Comparison of ENCODE assay signal across 29 cellular contexts in genomic region chr21:45380566-45380965, GRCh38. TPM values are rescaled to one million over a fixed set of nuclear protein-coding genes. Genes with fewer than 3 reads are reported as not detected.
DNase-seq lines count a peak whose midpoint lies in the region; ATAC-seq, FAIRE-seq and TF ChIP-seq lines count a peak whose summit lies in the region.
"Had no signal": no experiment of that assay in that cellular context is flagged by ENCODE, and none has a peak within 500 bp of the region (broad histone marks: within the 10 kb centered on the region; RNA-seq: fewer than 3 reads in every experiment).

No MANE protein-coding gene starts in this region.

- no peak overlapping the region for H3K27ac ChIP-seq in right lobe of liver
- H3K27ac ChIP-seq in HepG2 (ENCODE audit: extremely low read length, insufficient read depth, low read length), result no peak overlapping the region
- no peak overlapping the region for H3K27ac ChIP-seq in ovary
- H3K27ac ChIP-seq: hepatocyte, KMS-11, stomach, thyroid gland had no signal

- H4K20me1 ChIP-seq in HepG2 (ENCODE audit: insufficient read depth, low read length), result no peaks in the 10 kb centered on the region

- TF ChIP-seq CTCF in right lobe of liver (IDR thresholded peaks at IDR 0.05) (no peak), HepG2 (CRISPR knock-in tag; IDR thresholded peaks at IDR 0.05) (no peak), ovary (IDR thresholded peaks at IDR 0.05) (no peak)

- no peaks in the 10 kb centered on the region for H3K79me2 ChIP-seq in HepG2 (ENCODE audit: insufficient read depth, low read length)
- H3K79me2 ChIP-seq: hepatocyte had no signal

- intact Hi-C loops in right lobe of liver (cut with DNase I), result no loop called here
- intact Hi-C loops in HepG2 (cut with micrococcal nuclease; ENCODE audit: unreplicated experiment), result no loop called here
- intact Hi-C loops in left ventricle myocardium superior (cut with micrococcal nuclease), result no loop called here
- intact Hi-C loops in ovary (cut with DNase I), result loop anchor here in 2 of 4 donors (10.0 kb wide), 1 partner anchor 54 kb away; no protein-coding TSS in a partner anchor

- CTCF ChIA-PET in HepG2 (lab: Yijun Ruan, JAX; ENCODE audit: low intra/inter-chr PET ratio, low total read pairs), result no interaction called here

- WGBS in right lobe of liver (ENCODE audit: insufficient coverage, low coverage, low lambda C conversion rate, missing lambda C conversion rate), result 87% methylated on average over 30 of the region's 30 CpGs
- WGBS in HepG2 (ENCODE audit: low lambda C conversion rate), result 89% methylated on average over 30 of the region's 30 CpGs
- WGBS in ovary, 3 donors, result 94 to 95% (median 95%) methylated on average over 30 of the region's 30 CpGs

- no peak for TF ChIP-seq RAD21 in HepG2 (CRISPR knock-in tag; IDR thresholded peaks at IDR 0.05)

- no peaks in the 10 kb centered on the region for H3K4me1 ChIP-seq in right lobe of liver
- H3K4me1 ChIP-seq in HepG2 (ENCODE audit: insufficient read depth, low read length), result peaks cover 51% of the 10 kb centered on the region
- peaks cover 7% of the 10 kb centered on the region for H3K4me1 ChIP-seq in ovary (ENCODE audit: insufficient read depth)
- H3K4me1 ChIP-seq: stomach, thyroid gland had no signal

- no peak overlapping the region for H3K9ac ChIP-seq in HepG2 (ENCODE audit: insufficient read depth, low read depth, low read length)
- H3K9ac ChIP-seq: KMS-11 had no signal

- H3K27me3 ChIP-seq in right lobe of liver (no peaks in the 10 kb centered on the region), HepG2 (ENCODE audit: control insufficient read depth in 1 of 2, insufficient read depth in 2 of 2, low read length in 2 of 2) (peaks cover 2 to 35% of the 10 kb centered on the region in 2 experiments), ovary (no peaks in the 10 kb centered on the region)
- H3K27me3 ChIP-seq: hepatocyte, thyroid gland had no signal

- POLR2A ChIA-PET in HepG2 (lab: Yijun Ruan, JAX), result no interaction called here

- no TSS peak for BruUV-seq in HepG2 (replicated peaks; lab: Mats Ljungman, UMichigan)

- ATAC-seq in right lobe of liver, result no peak
- no peak for ATAC-seq in HepG2
- no peak for ATAC-seq in left ventricle myocardium superior
- ATAC-seq: activated CD4-positive, CD25-positive, alpha-beta regulatory T cell treated with anti-CD3 and anti-CD28 coated beads, Interleukin-2, amount 50 U/mL, for 24 hours; esophagus mucosa; HCT116; mucosa of descending colon had no signal

- no peaks in the 10 kb centered on the region for H3K9me3 ChIP-seq in right lobe of liver
- peaks cover 11% of the 10 kb centered on the region; the same call in 1 of the 2 replicates for H3K9me3 ChIP-seq in HepG2 (ENCODE audit: low read length)
- no peaks in the 10 kb centered on the region for H3K9me3 ChIP-seq in ovary
- H3K9me3 ChIP-seq: mucosa of descending colon, thyroid gland had no signal

- in situ Hi-C loops in HepG2 (cut with HindIII; ENCODE audit: extremely low pct_ligation_motif_present, low pct_unique_long_range_greater_than_20kb), result no loop called here

- H3K36me3 ChIP-seq in right lobe of liver (no peaks in the 10 kb centered on the region), HepG2 (replicated peaks in 1 of 2; ENCODE audit: control insufficient read depth in 1 of 2, insufficient read depth in 2 of 2, low read length in 2 of 2) (no peaks in the 10 kb centered on the region), ovary (no peaks in the 10 kb centered on the region)
- H3K36me3 ChIP-seq: stomach, thyroid gland had no signal

- no peak for FAIRE-seq in HepG2 (lab: Jason Lieb, UNC)
- FAIRE-seq: astrocyte, small intestine, TTC549 had no signal

- H3K4me2 ChIP-seq in HepG2 (ENCODE audit: low read depth, low read length), result no peak overlapping the region
- H3K4me2 ChIP-seq: hepatocyte, KMS-11 had no signal

- no peak for TF ChIP-seq EP300 in HepG2 (IDR thresholded peaks at IDR 0.05; ENCODE audit: low read depth in 2 of 2, low read length in 2 of 2)
- no peak for TF ChIP-seq EP300 in HepG2 (CRISPR knock-in tag; IDR thresholded peaks at IDR 0.05; ENCODE audit: borderline replicate concordance)
- TF ChIP-seq EP300 in ovary (IDR thresholded peaks at IDR 0.05), result no peak

- H3K4me3 ChIP-seq in right lobe of liver, result no peak overlapping the region
- no peak overlapping the region for H3K4me3 ChIP-seq in HepG2 (replicated peaks in 1 of 3; ENCODE audit: insufficient read depth in 1 of 3, low read depth in 2 of 3, low read length in 3 of 3)
- no peak overlapping the region for H3K4me3 ChIP-seq in ovary
- H3K4me3 ChIP-seq: hepatocyte, mucosa of descending colon, stomach, thyroid gland had no signal

- no peak overlapping the region for H2AFZ ChIP-seq in HepG2 (ENCODE audit: low read length)
- H2AFZ ChIP-seq: hepatocyte had no signal

- DNase-seq in right lobe of liver (peak in 2 of 3 donors; percentile 16 to 40), HepG2 (ENCODE audit: low spot score) (no peak), left ventricle myocardium superior (peak; percentile 15), ovary (peak; percentile 7 to 33 (median 20)), SW 1271 (lab: John Stamatoyannopoulos, UW) (no peak), inferior parietal cortex (ENCODE audit: extremely low spot score) (no peak), NK-92 (lab: John Stamatoyannopoulos, UW; ENCODE audit: unreplicated experiment) (no peak), AG20443 (ENCODE audit: low spot score) (no peak)
- DNase-seq: activated CD4-positive, alpha-beta memory T cell treated with anti-CD3 and anti-CD28 coated beads for 36 hours; activated CD8-positive, alpha-beta memory T cell treated with anti-CD3 and anti-CD28 coated beads, Interleukin-2, amount 50 U/mL, for 4 hours; caudate nucleus; DMS153; foreskin fibroblast; MM.1S; NCI-H2029; RPMI8226; small intestine; stimulated activated CD4-positive, alpha-beta T cell treated with anti-CD3 and anti-CD28 coated beads, Interleukin-1b, Interleukin-23, amount 100 ng/mL, for 48 hours; stimulated activated CD8-positive, alpha-beta memory T cell treated with anti-CD3 and anti-CD28 coated beads, Interleukin-4, amount 100 ng/mL, for 48 hours; stomach; thyroid gland had no signal

- no peak for TF ChIP-seq POLR2A in right lobe of liver (IDR thresholded peaks at IDR 0.05)
- no peak for TF ChIP-seq POLR2A in HepG2 (IDR thresholded peaks at IDR 0.05; ENCODE audit: insufficient read depth in 1 of 2, low read depth in 2 of 2, low read length in 2 of 2)
- TF ChIP-seq POLR2A in ovary (IDR thresholded peaks at IDR 0.05), result no peak

RNA-seq across cellular contexts. Expression of gene COL18A1, which starts 24.4 kb away (rescaled TPM):
- total RNA-seq in right lobe of liver (100 to 1,000 TPM; 261 to 487 (median 297) TPM), HepG2 (2016; rRNA removed; fragmentation: Illumina TruSeq; extraction: Trizol) (21.2 and 102 TPM in 2 replicates), left ventricle myocardium superior (52.4 TPM), ovary (100 to 1,000 TPM; 141 to 353 (median 270) TPM)
- 5.5 and 5.6 TPM in 2 replicates for total RNA-seq in HepG2 (2016; cell fraction: cytosol; rRNA removed; fragmentation: Illumina TruSeq; extraction: Trizol; ENCODE audit: low read depth)
- total RNA-seq in HepG2 (2016; cell fraction: insoluble cytoplasmic fraction; rRNA removed; fragmentation: Illumina TruSeq; extraction: Trizol), result 18.4 and 106 TPM in 2 replicates
- total RNA-seq in HepG2 (2016; cell fraction: membrane; rRNA removed; fragmentation: Illumina TruSeq; extraction: Trizol), result 10.8 and 11.6 TPM in 2 replicates
- 122 and 150 TPM in 2 replicates for total RNA-seq in HepG2 (2016; cell fraction: nucleus; rRNA removed; fragmentation: Illumina TruSeq; extraction: Trizol)
- polyA plus RNA-seq in HepG2 (2011; rRNA removed) (79.0 and 128 TPM in 2 replicates), ovary (100 to 1,000 TPM in 1 of 2 donors, 10 to 100 TPM in 1; 11.1 to 201 TPM)
- polyA plus RNA-seq in HepG2 (2011; cell fraction: cytosol; rRNA removed), result 51.6 and 89.8 TPM in 2 replicates
- polyA plus RNA-seq in HepG2 (2011; cell fraction: nucleus; rRNA removed), result 1,622 and 2,194 TPM in 2 replicates
- 59.0 and 129 TPM in 2 replicates for polyA plus RNA-seq in HepG2 (2012)
- polyA plus RNA-seq in HepG2 (2016; cell fraction: cytosol; fragmentation: Illumina TruSeq; extraction: Trizol; ENCODE audit: low read depth), result 4.3 and 4.4 TPM in 2 replicates
- 20.7 and 26.9 TPM in 2 replicates for polyA plus RNA-seq in HepG2 (2016; cell fraction: insoluble cytoplasmic fraction; fragmentation: Illumina TruSeq; extraction: Trizol; ENCODE audit: low read depth)
- 5.0 and 6.2 TPM in 2 replicates for polyA plus RNA-seq in HepG2 (2016; cell fraction: membrane; fragmentation: Illumina TruSeq; extraction: Trizol; ENCODE audit: low read depth)
- polyA plus RNA-seq in HepG2 (2016; cell fraction: nucleus; fragmentation: Illumina TruSeq; extraction: Trizol; ENCODE audit: insufficient read depth, low read depth), result 308 and 331 TPM in 2 replicates
- polyA minus RNA-seq in HepG2 (2011; rRNA and poly(A)+ RNA removed; ENCODE audit: low replicate concordance), result 0.09 and 44.3 TPM in 2 replicates
- 36.9 and 37.7 TPM in 2 replicates for polyA minus RNA-seq in HepG2 (2011; cell fraction: cytosol; rRNA and poly(A)+ RNA removed)
- polyA minus RNA-seq in HepG2 (2011; cell fraction: nucleus; rRNA and poly(A)+ RNA removed), result 46.7 and 51.1 TPM in 2 replicates

Comparison
In these comparisons a context has a peak if more than half of its experiments do, and no peak if none do; other contexts are left out.
1. DNase-seq: peak in right lobe of liver (2 of 3), left ventricle myocardium superior (single experiment) and ovary (5 of 5); none in HepG2 (single experiment), SW 1271 (0 of 2), inferior parietal cortex (single experiment), NK-92 (single experiment) and AG20443 (single experiment).